9 cellular contexts compared by ENCODE assay signal in genomic region chr9:114192539-114192938, GRCh38. TPM values are rescaled to one million over a fixed set of nuclear protein-coding genes. Genes with fewer than 3 reads are reported as not detected.
"Had no signal": no experiment of that assay in that cellular context is flagged by ENCODE, and none has a peak within 500 bp of the region (broad histone marks: within the 10 kb centered on the region; RNA-seq: fewer than 3 reads in every experiment).

No MANE protein-coding gene starts in this region.

- H3K27ac ChIP-seq: HL-60 had no signal

- DNase-seq: H9, HCEC 1CT, KG1 had no signal

- H3K4me3 ChIP-seq: GM23338 had no signal

- FAIRE-seq: H1, H54, HTR-8/SVneo had no signal

- H3K4me2 ChIP-seq: GM23338 had no signal

- ATAC-seq: GM23338 had no signal

- H2AFZ ChIP-seq: GM23338 had no signal

RNA-seq across cellular contexts. Expression of gene COL27A1, which starts 37.2 kb away (rescaled TPM):
- polyA plus RNA-seq: IgD-negative memory B cell had no signal
